8 cellular contexts compared by ENCODE assay signal in the genomic region with DNA sequence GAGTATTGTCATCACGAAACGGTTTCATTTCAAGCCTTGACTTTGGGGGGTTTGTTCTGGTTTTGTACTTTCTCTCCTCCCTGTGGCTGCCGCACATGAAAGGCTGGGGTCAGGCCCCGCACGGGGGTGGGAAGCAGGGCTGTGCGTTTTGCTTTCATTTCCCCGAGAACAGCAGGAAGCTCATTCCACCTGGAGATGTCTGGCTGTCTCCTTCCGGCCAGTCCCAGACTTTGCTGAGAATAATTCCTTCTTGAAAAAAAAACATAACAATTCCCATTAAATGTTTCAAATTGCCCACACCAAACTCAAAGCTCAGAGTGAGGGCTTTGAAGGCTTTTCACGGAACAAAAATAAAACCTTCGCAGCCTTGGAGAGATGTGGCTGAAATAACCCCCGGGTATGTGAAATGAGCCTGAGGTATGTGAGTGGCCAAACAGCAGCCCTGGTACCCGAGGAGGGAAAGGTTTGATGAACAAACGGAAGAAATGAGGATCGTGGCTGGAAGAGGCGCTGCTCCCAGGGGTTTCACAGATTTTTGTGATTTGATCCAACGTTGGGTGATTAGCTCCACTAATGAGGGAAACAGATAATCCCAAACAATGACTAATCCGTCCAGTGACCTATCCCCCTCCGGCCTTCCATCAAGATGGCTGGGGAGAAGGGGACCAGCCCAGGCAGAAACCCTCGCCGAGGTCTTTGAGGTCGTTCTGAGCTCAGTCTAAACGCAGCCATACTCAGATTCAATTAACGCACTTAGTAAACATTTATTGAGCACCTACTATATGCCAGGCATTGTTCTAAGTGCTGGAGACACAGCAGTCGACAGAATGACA.
A peak's percentile ranks its signal among the peaks of the same experiment; 100 is the strongest.
DNase-seq lines count a peak whose midpoint lies in the region; ATAC-seq and TF ChIP-seq lines count a peak whose summit lies in the region.

No MANE protein-coding gene starts in this region.

- no peak for TF ChIP-seq EP300 in sigmoid colon (IDR thresholded peaks at IDR 0.05)

- H2AFZ ChIP-seq in H9 (ENCODE audit: low read length), result no peak overlapping the region

- peaks cover 19 to 35% of the 10 kb centered on the region in 2 experiments for H3K4me1 Mint-ChIP-seq in H9
- peaks cover 65% of the 10 kb centered on the region for H3K4me1 Mint-ChIP-seq in activated T-cell treated with anti-CD3 and anti-CD28 coated beads, Interleukin-2, amount 50 U/mL, for 24 hours (ENCODE audit: low read depth)

- H2AK5ac ChIP-seq in H9 (ENCODE audit: insufficient read length, low read length), result no peak overlapping the region

- no peak overlapping the region for H3T11ph ChIP-seq in H9 (ENCODE audit: low read length)

- H3K4me3 ChIP-seq in left ventricle myocardium inferior, result peak overlapping the region; percentile 20
- H3K4me3 ChIP-seq in sigmoid colon, result no peak overlapping the region

- H3K23ac ChIP-seq in H9 (ENCODE audit: insufficient read length, low read depth, low read length), result no peak overlapping the region

- no peaks in the 10 kb centered on the region for H3K9me3 Mint-ChIP-seq in H9
- no peaks in the 10 kb centered on the region for H3K9me3 Mint-ChIP-seq in activated T-cell treated with anti-CD3 and anti-CD28 coated beads, Interleukin-2, amount 50 U/mL, for 24 hours

- no peaks in the 10 kb centered on the region; the same call in 1 of the 2 replicates for H3K27me3 Mint-ChIP-seq in H9 (ENCODE audit: low read depth)
- no peaks in the 10 kb centered on the region for H3K27me3 Mint-ChIP-seq in activated T-cell treated with anti-CD3 and anti-CD28 coated beads, Interleukin-2, amount 50 U/mL, for 24 hours

- H4K8ac ChIP-seq in H9 (replicated peaks; ENCODE audit: insufficient read length, low read depth, low read length), result no peak overlapping the region

- no peak overlapping the region for H3K56ac ChIP-seq in H9 (ENCODE audit: insufficient read length, low read depth, low read length)

- H4K20me1 ChIP-seq in H9 (ENCODE audit: control insufficient read depth, insufficient read depth, insufficient read length), result no peaks in the 10 kb centered on the region

- H2BK5ac ChIP-seq in H9 (ENCODE audit: insufficient read length, low read length), result no peak overlapping the region

- H3K4me2 ChIP-seq in H9 (ENCODE audit: insufficient read depth, insufficient read length, low read length), result no peak overlapping the region

- H3K9me3 ChIP-seq in H9 (ENCODE audit: control insufficient read depth, low read depth, low read length), result no peaks in the 10 kb centered on the region
- no peaks in the 10 kb centered on the region for H3K9me3 ChIP-seq in left ventricle myocardium inferior (replicated peaks)
- H3K9me3 ChIP-seq in sigmoid colon, result no peaks in the 10 kb centered on the region

- TF ChIP-seq CTCF in H9 (conservative IDR thresholded peaks at IDR 0.05) (no peak), left ventricle myocardium inferior (IDR thresholded peaks at IDR 0.05; ENCODE audit: borderline replicate concordance) (no peak), sigmoid colon (IDR thresholded peaks at IDR 0.05) (no peak)

- H2BK20ac ChIP-seq in H9 (ENCODE audit: low read depth, low read length, poor library complexity, severe bottlenecking), result no peak overlapping the region

- no peak overlapping the region for H3K4me3 Mint-ChIP-seq in H9
- H3K4me3 Mint-ChIP-seq in activated T-cell treated with anti-CD3 and anti-CD28 coated beads, Interleukin-2, amount 50 U/mL, for 24 hours, result peak overlapping the region; percentile 43

- no peaks in the 10 kb centered on the region for H3K36me3 ChIP-seq in left ventricle myocardium inferior
- no peaks in the 10 kb centered on the region for H3K36me3 ChIP-seq in sigmoid colon

- H3K27me3 ChIP-seq in H9 (ENCODE audit: insufficient read depth, low read length), result no peaks in the 10 kb centered on the region
- no peaks in the 10 kb centered on the region for H3K27me3 ChIP-seq in left ventricle myocardium inferior (ENCODE audit: low read depth)
- no peaks in the 10 kb centered on the region for H3K27me3 ChIP-seq in sigmoid colon

- H2BK15ac ChIP-seq in H9 (ENCODE audit: low read depth, low read length), result no peak overlapping the region

- no peak for ATAC-seq in GM18870 (IDR thresholded peaks at IDR 0.05; ENCODE audit: unreplicated experiment)

- H3K4ac ChIP-seq in H9 (ENCODE audit: low read depth, low read length), result no peak overlapping the region

- no peak overlapping the region for H2BK120ac ChIP-seq in H9 (ENCODE audit: low read depth, low read length, poor library complexity, severe bottlenecking)

- peak; percentile 25 for DNase-seq in H9
- peak; percentile 56 for DNase-seq in activated T-cell treated with anti-CD3 and anti-CD28 coated beads, Interleukin-2, amount 50 U/mL, for 24 hours
- no peak for DNase-seq in left ventricle myocardium inferior
- peak; percentile 37 for DNase-seq in sigmoid colon
- DNase-seq in CD1c-positive myeloid dendritic cell (ENCODE audit: extremely low spot score), result no peak
- no peak for DNase-seq in nucleus accumbens (lab: John Stamatoyannopoulos, UW)
- DNase-seq in NCI-H2171 (lab: John Stamatoyannopoulos, UW), result no peak

- H3K79me2 ChIP-seq in H9 (ENCODE audit: insufficient read depth, low read length), result no peaks in the 10 kb centered on the region

- H3K18ac ChIP-seq in H9 (ENCODE audit: insufficient read length, low read depth, low read length), result no peak overlapping the region

- no peaks in the 10 kb centered on the region for H3K23me2 ChIP-seq in H9 (ENCODE audit: insufficient read length, low read depth, low read length, poor library complexity, severe bottlenecking)

- H3K14ac ChIP-seq in H9 (ENCODE audit: insufficient read depth, low read length), result no peak overlapping the region

- H4K91ac ChIP-seq in H9 (ENCODE audit: insufficient read length, low read depth, low read length), result no peak overlapping the region

- no CpG with 5 or more reads among the region's 24 CpGs for WGBS in H9 (ENCODE audit: extremely low coverage, insufficient read length, low lambda C conversion rate)
- 74 to 87% methylated on average over 24 of the region's 24 CpGs for WGBS in sigmoid colon, 2 donors

- TF ChIP-seq POLR2A in sigmoid colon (IDR thresholded peaks at IDR 0.05), result no peak

- H2BK12ac ChIP-seq in H9 (ENCODE audit: insufficient read length, low read depth, low read length), result no peak overlapping the region

- no peaks in the 10 kb centered on the region for H3K4me1 ChIP-seq in H9 (ENCODE audit: insufficient read depth, low read length)
- peaks cover 95% of the 10 kb centered on the region for H3K4me1 ChIP-seq in left ventricle myocardium inferior
- peaks cover 0 to 53% (median 47%) of the 10 kb centered on the region in 4 donors for H3K4me1 ChIP-seq in sigmoid colon

- no peak overlapping the region for H4K5ac ChIP-seq in H9 (ENCODE audit: insufficient read length, low read depth, low read length)

- no peak overlapping the region for H3K27ac Mint-ChIP-seq in H9
- peak overlapping the region; percentile 33 for H3K27ac Mint-ChIP-seq in activated T-cell treated with anti-CD3 and anti-CD28 coated beads, Interleukin-2, amount 50 U/mL, for 24 hours

- H3K9ac ChIP-seq in H9 (ENCODE audit: extremely low read depth, insufficient read length, low read length), result no peak overlapping the region

- H3K27ac ChIP-seq in H9 (ENCODE audit: insufficient read length, low read depth, low read length), result no peak overlapping the region
- H3K27ac ChIP-seq in left ventricle myocardium inferior (replicated peaks), result peak overlapping the region; percentile 80
- peak overlapping the region in 3 of 4 donors; percentile 35 to 71 (median 59) for H3K27ac ChIP-seq in sigmoid colon

- intact Hi-C loops in left ventricle myocardium inferior (cut with micrococcal nuclease) (no loop called here), sigmoid colon (cut with DNase I) (no loop called here)

- no peaks in the 10 kb centered on the region for H3K79me1 ChIP-seq in H9 (ENCODE audit: insufficient read depth, low read depth, low read length, poor library complexity, severe bottlenecking)

- no peaks in the 10 kb centered on the region; a peak in 1 of 7 replicates for H3K36me3 Mint-ChIP-seq in H9 (ENCODE audit: insufficient read depth in 1 of 3, low read depth in 3 of 3)
- H3K36me3 Mint-ChIP-seq in activated T-cell treated with anti-CD3 and anti-CD28 coated beads, Interleukin-2, amount 50 U/mL, for 24 hours (ENCODE audit: low read depth), result no peaks in the 10 kb centered on the region

Comparison
In these comparisons a context has a peak if more than half of its experiments do, and no peak if none do; other contexts are left out.
1. DNase-seq: peak in H9 (single experiment), activated T-cell treated with anti-CD3 and anti-CD28 coated beads, Interleukin-2, amount 50 U/mL, for 24 hours (single experiment) and sigmoid colon (single experiment); none in left ventricle myocardium inferior (single experiment), CD1c-positive myeloid dendritic cell (single experiment), nucleus accumbens (0 of 56) and NCI-H2171 (single experiment).